24 cellular contexts compared by ENCODE assay signal in genomic region chr6:129612440-129612839, GRCh38.
"Had no signal": no experiment of that assay in that cellular context is flagged by ENCODE, and none has a peak within 500 bp of the region (broad histone marks: within the 10 kb centered on the region; RNA-seq: fewer than 3 reads in every experiment).

No MANE protein-coding gene starts in this region.

- H3K36me3 ChIP-seq: ovary, right lobe of liver, thyroid gland had no signal

- H3K9me3 ChIP-seq: esophagus squamous epithelium, ovary, psoas muscle, right lobe of liver, thyroid gland had no signal

- H3K4me1 ChIP-seq: esophagus squamous epithelium, right lobe of liver had no signal

- FAIRE-seq: keratinocyte had no signal

- ATAC-seq: left lobe of liver; naive thymus-derived CD8-positive, alpha-beta T cell; psoas muscle; right lobe of liver; stimulated activated naive CD8-positive, alpha-beta T cell treated with anti-CD3 and anti-CD28 coated beads, Interleukin-15, amount 100 ng/mL, for 72 hours had no signal

- H3K27ac ChIP-seq: esophagus squamous epithelium, ovary, psoas muscle, right lobe of liver, thyroid gland had no signal

- H3K27me3 ChIP-seq: esophagus squamous epithelium, ovary, right lobe of liver, thyroid gland had no signal

- H3K4me3 ChIP-seq: esophagus squamous epithelium, lung, ovary, psoas muscle, right lobe of liver, smooth muscle cell, thyroid gland had no signal

- DNase-seq: cerebellar nuclear complex; effector memory CD4-positive, alpha-beta T cell; erythroblast; esophagus squamous epithelium; foreskin melanocyte; midbrain; naive thymus-derived CD8-positive, alpha-beta T cell; occipital lobe; ovary; posterior cingulate gyrus; psoas muscle; retina; right lobe of liver; stimulated activated CD4-positive, alpha-beta T cell treated with anti-CD3 and anti-CD28 coated beads, Interleukin-12 subunit alpha, Interleukin-12 subunit beta, amount 100 ng/mL, for 4 hours; stimulated activated CD4-positive, alpha-beta T cell treated with anti-CD3 and anti-CD28 coated beads, Interleukin-1b, Interleukin-23, amount 100 ng/mL, for 48 hours; stimulated activated CD4-positive, alpha-beta T cell treated with anti-CD3 and anti-CD28 coated beads, Interleukin-4, amount 100 ng/mL, for 1 hour; stimulated activated CD8-positive, alpha-beta memory T cell treated with anti-CD3 and anti-CD28 coated beads, Interleukin-4, amount 100 ng/mL, for 48 hours; stimulated activated naive CD4-positive, alpha-beta T cell; stimulated activated naive CD8-positive, alpha-beta T cell treated with anti-CD3 and anti-CD28 coated beads, Interleukin-15, amount 100 ng/mL, for 72 hours; thyroid gland had no signal

- H3K4me2 ChIP-seq: smooth muscle cell had no signal
